In genomic region chr6:76866091-76866490, GRCh38 we compare ENCODE assay signal across 19 cellular contexts.
DNase-seq lines count a peak whose midpoint lies in the region; ATAC-seq and TF ChIP-seq lines count a peak whose summit lies in the region.
"Had no signal": no experiment of that assay in that cellular context is flagged by ENCODE, and none has a peak within 500 bp of the region (broad histone marks: within the 10 kb centered on the region; RNA-seq: fewer than 3 reads in every experiment).

No MANE protein-coding gene starts in this region.

- H3F3A ChIP-seq in PC-3 (ENCODE audit: low read length, unreplicated experiment), result no peaks in the 10 kb centered on the region

- no peaks in the 10 kb centered on the region for H3K9me2 ChIP-seq in PC-3 (replicated peaks; ENCODE audit: low read length)
- H3K9me2 ChIP-seq in OCI-LY7 (ENCODE audit: insufficient read depth, low read length), result no peaks in the 10 kb centered on the region; the same call in 1 of the 2 replicates

- H3K4me2 ChIP-seq in PC-3 (ENCODE audit: low read length) (no peak overlapping the region), OCI-LY7 (ENCODE audit: low read length) (no peak overlapping the region)
- H3K4me2 ChIP-seq: GM23338 had no signal

- H3K9ac ChIP-seq in PC-3 (ENCODE audit: low read length), result no peak overlapping the region

- ATAC-seq in PC-3, result no peak
- no peak for ATAC-seq in thoracic aorta (ENCODE audit: insufficient number of reproducible peaks, low FRiP score, low read depth)
- ATAC-seq in stimulated activated effector memory CD8-positive, alpha-beta T cell treated with anti-CD3 and anti-CD28 coated beads, Interleukin-12 subunit alpha, Interleukin-12 subunit beta, amount 100 ng/mL, for 72 hours, result no peak
- ATAC-seq: GM12878, GM23338, HCT116 had no signal

- TF ChIP-seq CTCF in LNCaP clone FGC (IDR thresholded peaks at IDR 0.05; ENCODE audit: control insufficient read depth, extremely low read depth, insufficient read depth) (no peak), PC-3 (conservative IDR thresholded peaks at IDR 0.05; ENCODE audit: low read depth, low read length) (no peak), ascending aorta (IDR thresholded peaks at IDR 0.05) (no peak), thoracic aorta (IDR thresholded peaks at IDR 0.05) (no peak), OCI-LY7 (conservative IDR thresholded peaks at IDR 0.05; ENCODE audit: low read length) (no peak)

- intact Hi-C loops in PC-3 (cut with micrococcal nuclease) (no loop called here), ascending aorta (cut with DNase I) (loop anchor here (5.0 kb wide), 1 partner anchor 596 kb away; the partner anchor contains the start of gene HTR1B), OCI-LY7 (cut with micrococcal nuclease; ENCODE audit: unreplicated experiment) (no loop called here)

- no peaks in the 10 kb centered on the region for H3K9me3 ChIP-seq in PC-3 (ENCODE audit: low read length)
- no peaks in the 10 kb centered on the region for H3K9me3 ChIP-seq in ascending aorta
- no peaks in the 10 kb centered on the region for H3K9me3 ChIP-seq in thoracic aorta
- H3K9me3 ChIP-seq in OCI-LY7 (ENCODE audit: low read length), result no peaks in the 10 kb centered on the region

- H3K36me3 Mint-ChIP-seq in stimulated activated effector memory CD8-positive, alpha-beta T cell treated with anti-CD3 and anti-CD28 coated beads, Interleukin-12 subunit alpha, Interleukin-12 subunit beta, amount 100 ng/mL, for 72 hours, result no peaks in the 10 kb centered on the region
- H3K36me3 Mint-ChIP-seq: CD4-positive, alpha-beta memory T cell had no signal

- H3K9me3 Mint-ChIP-seq in stimulated activated effector memory CD8-positive, alpha-beta T cell treated with anti-CD3 and anti-CD28 coated beads, Interleukin-12 subunit alpha, Interleukin-12 subunit beta, amount 100 ng/mL, for 72 hours, result peaks cover 8% of the 10 kb centered on the region

- H2AFZ ChIP-seq in PC-3 (ENCODE audit: low read length) (no peak overlapping the region), OCI-LY7 (ENCODE audit: low read length) (no peak overlapping the region)
- H2AFZ ChIP-seq: GM23338 had no signal

- H3K4me3 ChIP-seq in LNCaP clone FGC (ENCODE audit: low read depth, low read length), result no peak overlapping the region
- H3K4me3 ChIP-seq in PC-3 (ENCODE audit: low read length), result no peak overlapping the region
- no peak overlapping the region for H3K4me3 ChIP-seq in ascending aorta
- H3K4me3 ChIP-seq in thoracic aorta, result no peak overlapping the region
- H3K4me3 ChIP-seq in OCI-LY7 (ENCODE audit: low read depth, low read length, poor library complexity, severe bottlenecking), result no peak overlapping the region
- H3K4me3 ChIP-seq: GM12878, GM23338 had no signal

- DNase-seq in LNCaP clone FGC (ENCODE audit: low read depth) (peak; percentile 96), PC-3 (peak; percentile 29), ascending aorta (ENCODE audit: low spot score in 2 of 2) (no peak), thoracic aorta (ENCODE audit: low spot score) (no peak), HK-2 (ENCODE audit: unreplicated experiment) (no peak), activated gamma-delta T cell (lab: John Stamatoyannopoulos, UW) (no peak), OCI-LY7 (ENCODE audit: low spot score) (no peak)
- no peak for DNase-seq in stimulated activated effector memory CD8-positive, alpha-beta T cell treated with anti-CD3 and anti-CD28 coated beads, Interleukin-12 subunit alpha, Interleukin-12 subunit beta, amount 100 ng/mL, for 72 hours (ENCODE audit: low spot score in 2 of 2)
- DNase-seq: C1 segment of cervical spinal cord; Calu3; CD4-positive, alpha-beta memory T cell; COR-L47; DMS53; DMS79 treated with DMSO at 0.1 percent for 48 hours; GDM1; H9 had no signal

- CTCF ChIA-PET in PC-3 (lab: Charles Lee), result no interaction called here
- CTCF ChIA-PET in OCI-LY7 (lab: Charles Lee; ENCODE audit: unreplicated experiment), result no interaction called here

- no peaks in the 10 kb centered on the region for H4K20me1 ChIP-seq in PC-3 (ENCODE audit: low read length)
- H4K20me1 ChIP-seq in OCI-LY7 (ENCODE audit: insufficient read depth, low read length), result no peaks in the 10 kb centered on the region

- H3K79me2 ChIP-seq in PC-3 (ENCODE audit: low read length), result no peaks in the 10 kb centered on the region
- H3K79me2 ChIP-seq in OCI-LY7 (ENCODE audit: insufficient read depth, low read depth, low read length), result no peaks in the 10 kb centered on the region

- H3K36me3 ChIP-seq in PC-3 (ENCODE audit: low read depth, low read length), result no peaks in the 10 kb centered on the region
- no peaks in the 10 kb centered on the region for H3K36me3 ChIP-seq in ascending aorta
- H3K36me3 ChIP-seq in thoracic aorta, result no peaks in the 10 kb centered on the region
- no peaks in the 10 kb centered on the region for H3K36me3 ChIP-seq in OCI-LY7 (ENCODE audit: insufficient read depth, low read length)

- H3K27ac ChIP-seq in PC-3 (ENCODE audit: low read length) (peak overlapping the region; percentile 17), ascending aorta (peak overlapping the region; percentile 36 to 41), thoracic aorta (peak overlapping the region; percentile 21 to 51), OCI-LY7 (ENCODE audit: low read depth, low read length, poor library complexity, severe bottlenecking) (no peak overlapping the region)

- H3K4me1 ChIP-seq in PC-3 (ENCODE audit: insufficient read depth, low read length), result no peaks in the 10 kb centered on the region
- peaks cover 0 to 7% of the 10 kb centered on the region in 2 donors for H3K4me1 ChIP-seq in ascending aorta
- peaks cover 3 to 43% of the 10 kb centered on the region in 2 donors for H3K4me1 ChIP-seq in thoracic aorta (ENCODE audit: control insufficient read depth in 1 of 2, low read depth in 2 of 2)
- no peaks in the 10 kb centered on the region for H3K4me1 ChIP-seq in OCI-LY7 (ENCODE audit: insufficient read depth, low read length, poor library complexity, severe bottlenecking)

- no peak overlapping the region for H3K4me3 Mint-ChIP-seq in stimulated activated effector memory CD8-positive, alpha-beta T cell treated with anti-CD3 and anti-CD28 coated beads, Interleukin-12 subunit alpha, Interleukin-12 subunit beta, amount 100 ng/mL, for 72 hours
- H3K4me3 Mint-ChIP-seq: CD4-positive, alpha-beta memory T cell; GM23338; H9 had no signal

- H3K27ac Mint-ChIP-seq in stimulated activated effector memory CD8-positive, alpha-beta T cell treated with anti-CD3 and anti-CD28 coated beads, Interleukin-12 subunit alpha, Interleukin-12 subunit beta, amount 100 ng/mL, for 72 hours, result no peak overlapping the region
- H3K27ac Mint-ChIP-seq: CD4-positive, alpha-beta memory T cell; GM23338; H9 had no signal

- no peaks in the 10 kb centered on the region for H3K4me1 Mint-ChIP-seq in stimulated activated effector memory CD8-positive, alpha-beta T cell treated with anti-CD3 and anti-CD28 coated beads, Interleukin-12 subunit alpha, Interleukin-12 subunit beta, amount 100 ng/mL, for 72 hours
- H3K4me1 Mint-ChIP-seq: CD4-positive, alpha-beta memory T cell had no signal

- POLR2A ChIA-PET in PC-3 (lab: Charles Lee; ENCODE audit: unreplicated experiment), result no interaction called here
- POLR2A ChIA-PET in OCI-LY7 (lab: Charles Lee), result interaction anchor here (0.6 to 1.2 kb wide), 2 partner anchors 9 to 1060 kb away, joined by 3 read pairs; no protein-coding TSS in a partner anchor

- BruUV-seq in PC-3 (replicated peaks; lab: Mats Ljungman, UMichigan), result no TSS peak
- no TSS peak for BruUV-seq in OCI-LY7 (replicated peaks; lab: Mats Ljungman, UMichigan)

- no peaks in the 10 kb centered on the region for H3K27me3 ChIP-seq in PC-3 (ENCODE audit: low read length)
- H3K27me3 ChIP-seq in ascending aorta, result no peaks in the 10 kb centered on the region
- no peaks in the 10 kb centered on the region for H3K27me3 ChIP-seq in thoracic aorta (replicated peaks; ENCODE audit: insufficient read depth)

Comparison
In these comparisons a context has a peak if more than half of its experiments do, and no peak if none do; other contexts are left out.
1. DNase-seq: peak in LNCaP clone FGC (single experiment) and PC-3 (single experiment); none in ascending aorta (0 of 2), thoracic aorta (single experiment), stimulated activated effector memory CD8-positive, alpha-beta T cell treated with anti-CD3 and anti-CD28 coated beads, Interleukin-12 subunit alpha, Interleukin-12 subunit beta, amount 100 ng/mL, for 72 hours (0 of 2), HK-2 (single experiment), activated gamma-delta T cell (single experiment) and OCI-LY7 (single experiment).